In genomic region chr4:184444953-184445309, GRCh38 we compare ENCODE assay signal across 7 cellular contexts. TPM values are rescaled to one million over a fixed set of nuclear protein-coding genes. Genes with fewer than 3 reads are reported as not detected.
DNase-seq lines count a peak whose midpoint lies in the region; ATAC-seq lines count a peak whose summit lies in the region.

No MANE protein-coding gene starts in this region.

- H3K4me1 Mint-ChIP-seq in activated T-helper 1 cell treated with anti-CD3 and anti-CD28 coated beads, Interleukin-12 subunit alpha, Interleukin-12 subunit beta, Interleukin-2, Interleukin-4 antibody, amounts not matched to agents 30 ng/mL and 10 ng/mL and 1 ng/mL, durations not matched to agents 14 hours and 24 hours and 36 hours (ENCODE audit: low read depth), result peaks cover 89% of the 10 kb centered on the region

- no peaks in the 10 kb centered on the region for H3K9me3 Mint-ChIP-seq in activated T-helper 1 cell treated with anti-CD3 and anti-CD28 coated beads, Interleukin-12 subunit alpha, Interleukin-12 subunit beta, Interleukin-2, Interleukin-4 antibody, amounts not matched to agents 30 ng/mL and 10 ng/mL and 1 ng/mL, durations not matched to agents 14 hours and 24 hours and 36 hours

- ATAC-seq in GM18907 (IDR thresholded peaks at IDR 0.05; ENCODE audit: unreplicated experiment), result peak; percentile 73
- ATAC-seq in HG02870 (IDR thresholded peaks at IDR 0.05; ENCODE audit: unreplicated experiment), result peak; percentile 71
- ATAC-seq in HG03439 (IDR thresholded peaks at IDR 0.05; ENCODE audit: unreplicated experiment), result no peak

- intact Hi-C loops in activated T-helper 1 cell treated with anti-CD3 and anti-CD28 coated beads, Interleukin-12 subunit alpha, Interleukin-12 subunit beta, Interleukin-2, Interleukin-4 antibody, amounts not matched to agents 30 ng/mL and 10 ng/mL and 1 ng/mL, durations not matched to agents 14 hours and 24 hours and 36 hours (cut with micrococcal nuclease), result no loop called here

- peaks cover 51% of the 10 kb centered on the region for H3K36me3 Mint-ChIP-seq in activated T-helper 1 cell treated with anti-CD3 and anti-CD28 coated beads, Interleukin-12 subunit alpha, Interleukin-12 subunit beta, Interleukin-2, Interleukin-4 antibody, amounts not matched to agents 30 ng/mL and 10 ng/mL and 1 ng/mL, durations not matched to agents 14 hours and 24 hours and 36 hours (ENCODE audit: low read depth)

- H3K27ac Mint-ChIP-seq in activated T-helper 1 cell treated with anti-CD3 and anti-CD28 coated beads, Interleukin-12 subunit alpha, Interleukin-12 subunit beta, Interleukin-2, Interleukin-4 antibody, amounts not matched to agents 30 ng/mL and 10 ng/mL and 1 ng/mL, durations not matched to agents 14 hours and 24 hours and 36 hours, result peak overlapping the region; percentile 47

- no peaks in the 10 kb centered on the region for H3K27me3 Mint-ChIP-seq in activated T-helper 1 cell treated with anti-CD3 and anti-CD28 coated beads, Interleukin-12 subunit alpha, Interleukin-12 subunit beta, Interleukin-2, Interleukin-4 antibody, amounts not matched to agents 30 ng/mL and 10 ng/mL and 1 ng/mL, durations not matched to agents 14 hours and 24 hours and 36 hours (ENCODE audit: insufficient read depth)

- H3K4me3 Mint-ChIP-seq in activated T-helper 1 cell treated with anti-CD3 and anti-CD28 coated beads, Interleukin-12 subunit alpha, Interleukin-12 subunit beta, Interleukin-2, Interleukin-4 antibody, amounts not matched to agents 30 ng/mL and 10 ng/mL and 1 ng/mL, durations not matched to agents 14 hours and 24 hours and 36 hours, result no peak overlapping the region

- DNase-seq in activated T-helper 1 cell treated with anti-CD3 and anti-CD28 coated beads, Interleukin-12 subunit alpha, Interleukin-12 subunit beta, Interleukin-2, Interleukin-4 antibody, amounts not matched to agents 30 ng/mL and 10 ng/mL and 1 ng/mL, durations not matched to agents 14 hours and 24 hours and 36 hours (ENCODE audit: low spot score), result no peak
- DNase-seq in stimulated activated CD4-positive, alpha-beta T cell treated with anti-CD3 and anti-CD28 coated beads, TNF-alpha, amount 100 ng/mL, for 4 hours (ENCODE audit: low read depth in 3 of 3), result peak in 2 of 3 experiments; percentile 7 to 14
- DNase-seq in NCI-H2227 (lab: John Stamatoyannopoulos, UW; ENCODE audit: unreplicated experiment) (no peak), NCI-H446 treated with DMSO at 0.1 percent for 48 hours (lab: John Stamatoyannopoulos, UW) (no peak)

RNA-seq across cellular contexts. Expression of gene IRF2, which starts 29.4 kb away (rescaled TPM):
- total RNA-seq in activated T-helper 1 cell treated with anti-CD3 and anti-CD28 coated beads, Interleukin-12 subunit alpha, Interleukin-12 subunit beta, Interleukin-2, Interleukin-4 antibody, amounts not matched to agents 30 ng/mL and 10 ng/mL and 1 ng/mL, durations not matched to agents 14 hours and 24 hours and 36 hours, result 64.2 and 75.8 TPM in 2 replicates

Comparison
In these comparisons a context has a peak if more than half of its experiments do, and no peak if none do; other contexts are left out.
1. DNase-seq: peak in stimulated activated CD4-positive, alpha-beta T cell treated with anti-CD3 and anti-CD28 coated beads, TNF-alpha, amount 100 ng/mL, for 4 hours (2 of 3); none in activated T-helper 1 cell treated with anti-CD3 and anti-CD28 coated beads, Interleukin-12 subunit alpha, Interleukin-12 subunit beta, Interleukin-2, Interleukin-4 antibody, amounts not matched to agents 30 ng/mL and 10 ng/mL and 1 ng/mL, durations not matched to agents 14 hours and 24 hours and 36 hours (single experiment), NCI-H2227 (single experiment) and NCI-H446 treated with DMSO at 0.1 percent for 48 hours (single experiment).